ENCODE assay signal across 8 cellular contexts in genomic region chr6:69796627-69797390, GRCh38. TPM values are rescaled to one million over a fixed set of nuclear protein-coding genes. Genes with fewer than 3 reads are reported as not detected.
A peak's percentile ranks its signal among the peaks of the same experiment; 100 is the strongest.
DNase-seq lines count a peak whose midpoint lies in the region; ATAC-seq and TF ChIP-seq lines count a peak whose summit lies in the region.

LMBRD1 (minus strand) TSS chr6:69797010; CDS start chr6:69796881, 129 bp downstream.

- no peaks in the 10 kb centered on the region for H4K20me1 ChIP-seq in GM23338 (replicated peaks; ENCODE audit: insufficient read depth)

- H2AFZ ChIP-seq in GM23338: peak within 1 kb of the TSS; percentile 86; the same call in 1 of the 2 replicates

- H3K36me3 ChIP-seq in GM23338 (ENCODE audit: insufficient read depth): no peaks in the 10 kb centered on the region

- H3K27ac Mint-ChIP-seq in GM23338 (peak within 1 kb of the TSS; percentile 97), naive B cell (peak within 1 kb of the TSS; percentile 97 to 100 (median 98))
- H3K27ac Mint-ChIP-seq in stimulated activated memory B cell treated with anti-CD40 and anti-IgM and Interleukin-4, amounts not matched to agents 10 μg/mL and 1 μg/mL and 100 μg/mL, for 72 hours: peak within 1 kb of the TSS; percentile 97

- ATAC-seq in GM23338: peak; percentile 91
- peak; percentile 76 for ATAC-seq in naive B cell (ENCODE audit: low read depth in 2 of 2)
- peak; percentile 96 for ATAC-seq in stimulated activated memory B cell treated with anti-CD40 and anti-IgM and Interleukin-4, amounts not matched to agents 10 μg/mL and 1 μg/mL and 100 μg/mL, for 72 hours

- no peaks in the 10 kb centered on the region for H3K27me3 ChIP-seq in GM23338 (ENCODE audit: insufficient read depth)

- H3K4me1 Mint-ChIP-seq in GM23338 (peaks cover 35% of the 10 kb centered on the region), naive B cell (peaks cover 32 to 44% (median 38%) of the 10 kb centered on the region in 3 donors)
- peaks cover 44% of the 10 kb centered on the region for H3K4me1 Mint-ChIP-seq in stimulated activated memory B cell treated with anti-CD40 and anti-IgM and Interleukin-4, amounts not matched to agents 10 μg/mL and 1 μg/mL and 100 μg/mL, for 72 hours

- no peaks in the 10 kb centered on the region for H3K27me3 Mint-ChIP-seq in GM23338 (ENCODE audit: insufficient read depth, low read depth, poor library complexity)
- no peaks in the 10 kb centered on the region for H3K27me3 Mint-ChIP-seq in naive B cell
- H3K27me3 Mint-ChIP-seq in stimulated activated memory B cell treated with anti-CD40 and anti-IgM and Interleukin-4, amounts not matched to agents 10 μg/mL and 1 μg/mL and 100 μg/mL, for 72 hours: no peaks in the 10 kb centered on the region

- no peaks in the 10 kb centered on the region for H3F3A ChIP-seq in GM23338 (replicated peaks; ENCODE audit: low read depth)

- no peaks in the 10 kb centered on the region; the same call in 2 of the 3 replicates for H3K36me3 Mint-ChIP-seq in GM23338 (ENCODE audit: low read depth)
- H3K36me3 Mint-ChIP-seq in naive B cell: peaks cover 0 to 8% of the 10 kb centered on the region in 2 donors
- H3K36me3 Mint-ChIP-seq in stimulated activated memory B cell treated with anti-CD40 and anti-IgM and Interleukin-4, amounts not matched to agents 10 μg/mL and 1 μg/mL and 100 μg/mL, for 72 hours: peaks cover 20% of the 10 kb centered on the region

- peak within 1 kb of the TSS; percentile 93 for H3K27ac ChIP-seq in GM23338 (ENCODE audit: low read depth)

- H3K4me3 ChIP-seq in GM23338: peak within 1 kb of the TSS; percentile 60

- H3K4me3 Mint-ChIP-seq in GM23338 (peak within 1 kb of the TSS; percentile 91), naive B cell (peak within 1 kb of the TSS; percentile 85 to 98 (median 94))
- H3K4me3 Mint-ChIP-seq in stimulated activated memory B cell treated with anti-CD40 and anti-IgM and Interleukin-4, amounts not matched to agents 10 μg/mL and 1 μg/mL and 100 μg/mL, for 72 hours: peak within 1 kb of the TSS; percentile 94

- H3K9me3 Mint-ChIP-seq in GM23338 (peaks cover 4% of the 10 kb centered on the region; the same call in 1 of the 3 replicates), naive B cell (no peaks in the 10 kb centered on the region)
- H3K9me3 Mint-ChIP-seq in stimulated activated memory B cell treated with anti-CD40 and anti-IgM and Interleukin-4, amounts not matched to agents 10 μg/mL and 1 μg/mL and 100 μg/mL, for 72 hours: no peaks in the 10 kb centered on the region

- H3K79me2 ChIP-seq in GM23338 (replicated peaks; ENCODE audit: insufficient read depth): peaks cover 41% of the 10 kb centered on the region

- peaks cover 6% of the 10 kb centered on the region; the same call in 1 of the 2 replicates for H3K9me2 ChIP-seq in GM23338 (ENCODE audit: insufficient read depth)

- H3K4me1 ChIP-seq in GM23338 (ENCODE audit: insufficient read depth): peaks cover 5% of the 10 kb centered on the region

- peak within 1 kb of the TSS; percentile 72 for H3K4me2 ChIP-seq in GM23338

- TF ChIP-seq CTCF in GM23338 (conservative IDR thresholded peaks at IDR 0.05; ENCODE audit: low read depth in 2 of 2): peak; percentile 80 to 99

- peak; percentile 91 for DNase-seq in EL
- DNase-seq in GM23338 (ENCODE audit: low spot score): peak; percentile 98
- DNase-seq in LHCN-M2 (ENCODE audit: low read depth): peak; percentile 93
- DNase-seq in RPMI7951 (ENCODE audit: low read depth): peak; percentile 91
- DNase-seq in activated T-helper 1 cell treated with anti-CD3 and anti-CD28 coated beads, Interleukin-2, amount 50 U/mL, for 16 hours (ENCODE audit: low read depth in 1 of 2, low spot score in 1 of 2): peak; percentile 99 to 100
- DNase-seq in fibroblast of gingiva (ENCODE audit: low read depth): peak; percentile 97
- DNase-seq in naive B cell: peak; percentile 99

TF ChIP-seq in GM23338, 12 proteins besides CTCF, POLR2A, EP300 and RAD21:
- no peak for TF ChIP-seq STAT1 (IDR thresholded peaks at IDR 0.05; ENCODE audit: unreplicated experiment)
- no peak for TF ChIP-seq ETS1 (IDR thresholded peaks at IDR 0.05)
- TF ChIP-seq ZNF462 (CRISPR knock-in tag; IDR thresholded peaks at IDR 0.05): no peak
- peak; percentile 39; the same call in 1 of the 2 replicates for TF ChIP-seq POLR2AphosphoS5 (IDR thresholded peaks at IDR 0.05; ENCODE audit: low read depth)
- no peak for TF ChIP-seq ZNF331 (CRISPR knock-in tag; IDR thresholded peaks at IDR 0.05; ENCODE audit: low read depth)
- peak; percentile 84 for TF ChIP-seq CREB1 (CRISPR knock-in tag; IDR thresholded peaks at IDR 0.05; ENCODE audit: low read depth)

RNA-seq across cellular contexts. Expression of gene LMBRD1, which starts in this region (rescaled TPM):
- 20.3 and 25.5 TPM in 2 replicates for total RNA-seq in GM23338 (2014; rRNA removed; shearing (Covaris generic))
- polyA plus RNA-seq in GM23338 (2016; fragmentation: Nextera tagmentation; extraction: Ambion mirVana): 18.7 and 21.0 TPM in 2 replicates
- total RNA-seq in LHCN-M2 (2014; rRNA removed): 25.0 and 29.7 TPM in 2 replicates
- 13.1 TPM for polyA plus RNA-seq in LHCN-M2 (2012)
- 22.5 and 30.2 TPM in 2 replicates for total RNA-seq in RPMI7951 (2014; rRNA removed; shearing (Covaris generic))
- polyA plus RNA-seq in naive B cell (ENCODE audit: low read depth in 6 of 6): 100 to 1,000 TPM in 1 of 6 donors, 10 to 100 TPM in 5; 72.2 to 116 (median 84.1) TPM

Comparison
In these comparisons a context has a peak if more than half of its experiments do, and no peak if none do; other contexts are left out.
1. Peak in every context shown above with its lines: DNase-seq, ATAC-seq, H3K4me3 ChIP-seq and H3K27ac ChIP-seq.